In the genomic region with DNA sequence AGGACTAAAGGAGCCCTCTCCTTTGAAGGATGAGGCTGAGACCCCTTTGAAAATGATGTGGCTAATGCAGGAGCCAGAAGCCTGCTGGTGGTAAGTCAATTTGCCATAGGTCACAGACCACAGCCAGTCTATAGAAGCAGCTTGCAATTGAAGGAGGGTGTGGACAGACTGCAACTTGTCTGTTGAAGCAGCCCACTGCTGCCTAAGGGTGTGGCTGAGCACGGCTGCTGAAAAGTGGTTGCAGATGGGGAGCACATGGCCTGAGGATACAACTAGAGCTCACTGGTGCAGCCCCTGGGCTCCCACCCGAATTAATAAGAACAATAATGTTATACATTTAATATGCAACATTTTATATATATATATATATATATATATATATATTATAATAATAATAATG, we compare ENCODE assay signal across 19 cellular contexts. TPM values are rescaled to one million over a fixed set of nuclear protein-coding genes. Genes with fewer than 3 reads are reported as not detected.
DNase-seq lines count a peak whose midpoint lies in the region; ATAC-seq, FAIRE-seq and TF ChIP-seq lines count a peak whose summit lies in the region.
"Had no signal": no experiment of that assay in that cellular context is flagged by ENCODE, and none has a peak within 500 bp of the region (broad histone marks: within the 10 kb centered on the region; RNA-seq: fewer than 3 reads in every experiment).

No MANE protein-coding gene starts in this region.

- no peak overlapping the region for H2BK120ac ChIP-seq in mesenchymal stem cell (ENCODE audit: low read depth, low read length)

- H3K27me3 ChIP-seq in HCT116 (ENCODE audit: insufficient read depth, low read length) (no peaks in the 10 kb centered on the region), mesenchymal stem cell (ENCODE audit: control insufficient read depth in 1 of 2, insufficient read depth in 1 of 2, low read length in 2 of 2) (peaks cover 0 to 12% of the 10 kb centered on the region in 2 experiments), mammary epithelial cell (ENCODE audit: insufficient read depth, low read length) (no peaks in the 10 kb centered on the region)
- H3K27me3 ChIP-seq: BLaER1 treated with 17β-estradiol and CSF1 and Interleukin-3, amounts not matched to agents 10 nM and 100 nM; MG63 had no signal

- DNase-seq in NCI-H2171 treated with DMSO at 0.1 percent for 48 hours (lab: John Stamatoyannopoulos, UW) (peak; percentile 10), NCI-H2171 (lab: John Stamatoyannopoulos, UW) (no peak), HCT116 (ENCODE audit: low read depth, low spot score) (no peak), RPMI7951 (ENCODE audit: low read depth) (peak; percentile 13), mesenchymal stem cell (no peak), kidney (no peak), mammary epithelial cell (no peak)
- DNase-seq: EL, HFFc6, MG63, NCI-H1092 treated with DMSO at 0.1 percent for 48 hours, NCI-H187 treated with DMSO at 0.1 percent for 48 hours, NCI-H2227 treated with DMSO at 0.1 percent for 48 hours, NCI-H526 treated with DMSO at 0.1 percent for 48 hours had no signal

- no peak for TF ChIP-seq POLR2A in HCT116 (IDR thresholded peaks at IDR 0.05; ENCODE audit: borderline replicate concordance, extremely low read depth, insufficient read depth, insufficient read length)

- H3K9ac ChIP-seq in HCT116 (ENCODE audit: low read length) (no peak overlapping the region), mesenchymal stem cell (ENCODE audit: low read length) (no peak overlapping the region), kidney (ENCODE audit: low read length in 2 of 2) (no peak overlapping the region), mammary epithelial cell (ENCODE audit: insufficient read depth, low read length) (no peak overlapping the region)
- H3K9ac ChIP-seq: BLaER1 treated with 17β-estradiol and CSF1 and Interleukin-3, amounts not matched to agents 10 nM and 100 nM had no signal

- H4K91ac ChIP-seq in mesenchymal stem cell (ENCODE audit: low read length): peak overlapping the region; percentile 56

- no peak overlapping the region for H2BK5ac ChIP-seq in mesenchymal stem cell (ENCODE audit: low read depth, low read length, poor library complexity, severe bottlenecking)

- no TSS peak for BruUV-seq in HCT116 (replicated peaks; lab: Mats Ljungman, UMichigan)
- no TSS peak for BruUV-seq in mammary epithelial cell (replicated peaks; lab: Mats Ljungman, UMichigan)

- H3K9me3 ChIP-seq in HCT116 (ENCODE audit: control insufficient read depth in 1 of 2, insufficient read depth in 1 of 2, low read depth in 1 of 2, low read length in 2 of 2) (no peaks in the 10 kb centered on the region), mesenchymal stem cell (ENCODE audit: control insufficient read depth, low read length) (no peaks in the 10 kb centered on the region), kidney (ENCODE audit: control insufficient read depth in 1 of 2, low read length in 2 of 2) (no peaks in the 10 kb centered on the region), mammary epithelial cell (replicated peaks; ENCODE audit: insufficient read depth, low read length) (no peaks in the 10 kb centered on the region)
- H3K9me3 ChIP-seq: BLaER1 treated with 17β-estradiol and CSF1 and Interleukin-3, amounts not matched to agents 10 nM and 100 nM; MG63 had no signal

- H3K4me1 ChIP-seq in HCT116 (ENCODE audit: control insufficient read depth in 1 of 2, insufficient read depth in 2 of 2, low read length in 2 of 2) (no peaks in the 10 kb centered on the region), mesenchymal stem cell (ENCODE audit: control insufficient read depth, insufficient read depth, low read depth, low read length) (no peaks in the 10 kb centered on the region), kidney (ENCODE audit: control insufficient read depth in 1 of 2, insufficient read depth in 1 of 2, low read depth in 1 of 2, low read length in 2 of 2) (no peaks in the 10 kb centered on the region), mammary epithelial cell (ENCODE audit: insufficient read depth, low read length) (no peaks in the 10 kb centered on the region)

- peak overlapping the region in 1 of 2 experiments; percentile 79 for H3K14ac ChIP-seq in mesenchymal stem cell (ENCODE audit: low read length in 2 of 2)

- H2AFZ ChIP-seq in HCT116 (ENCODE audit: low read depth, low read length, poor library complexity, severe bottlenecking) (peak overlapping the region; percentile 16), mesenchymal stem cell (ENCODE audit: low read depth, low read length) (no peak overlapping the region), mammary epithelial cell (ENCODE audit: low read depth, low read length) (no peak overlapping the region)

- POLR2A ChIA-PET in HCT116 (lab: Charles Lee): no interaction called here

- in situ Hi-C loops in mammary epithelial cell (cut with MboI; ENCODE audit: low sequenced_read_pairs in 2 of 2): no loop called here

- no peak for FAIRE-seq in kidney (lab: Jason Lieb, UNC)
- FAIRE-seq: A204.1, H1 had no signal

- TF ChIP-seq RAD21 in HCT116 (IDR thresholded peaks at IDR 0.05; ENCODE audit: low read depth): no peak

- dilution Hi-C loops in mammary epithelial cell (cut with HindIII; ENCODE audit: low sequenced_read_pairs): no loop called here

- H2BK12ac ChIP-seq in mesenchymal stem cell (ENCODE audit: low read length in 2 of 2): no peak overlapping the region

- H3K4me2 ChIP-seq in HCT116 (ENCODE audit: low read length): no peak overlapping the region
- H3K4me2 ChIP-seq in mesenchymal stem cell (ENCODE audit: low read length, poor library complexity, severe bottlenecking): no peak overlapping the region
- H3K4me2 ChIP-seq in mammary epithelial cell (ENCODE audit: insufficient read depth, low read depth, low read length): no peak overlapping the region
- H3K4me2 ChIP-seq: BLaER1 treated with 17β-estradiol and CSF1 and Interleukin-3, amounts not matched to agents 10 nM and 100 nM had no signal

- RAD21 ChIA-PET in HCT116 (lab: Charles Lee; ENCODE audit: low non-redundant PET in 1 of 2, low total read pairs in 2 of 2, uncharacterized antibody in 2 of 2, unreplicated experiment in 2 of 2): no interaction called here

- H3K79me2 ChIP-seq in HCT116 (ENCODE audit: insufficient read depth, low read length) (no peaks in the 10 kb centered on the region), mammary epithelial cell (ENCODE audit: insufficient read depth, low read length) (no peaks in the 10 kb centered on the region)

- WGBS in mesenchymal stem cell: no CpG with 5 or more reads among the region's 2 CpGs
- WGBS in mammary epithelial cell (ENCODE audit: low coverage, missing lambda C conversion rate): 57% methylated on average over 2 of the region's 2 CpGs

- H4K8ac ChIP-seq in mesenchymal stem cell (ENCODE audit: low read length): peak overlapping the region; percentile 41

- no peak overlapping the region for H3K4ac ChIP-seq in mesenchymal stem cell (ENCODE audit: low read depth in 1 of 2, low read length in 2 of 2)

- no peak overlapping the region for H3K27ac ChIP-seq in HCT116 (ENCODE audit: low read depth, low read length)
- no peak overlapping the region for H3K27ac ChIP-seq in mesenchymal stem cell (ENCODE audit: low read length, poor library complexity, severe bottlenecking)
- no peak overlapping the region for H3K27ac ChIP-seq in kidney (ENCODE audit: low read depth in 2 of 2, low read length in 2 of 2)
- no peak overlapping the region for H3K27ac ChIP-seq in mammary epithelial cell (ENCODE audit: insufficient read depth, low read depth, low read length)
- H3K27ac ChIP-seq: BLaER1 treated with 17β-estradiol and CSF1 and Interleukin-3, amounts not matched to agents 10 nM and 100 nM; SK-N-MC had no signal

- no peaks in the 10 kb centered on the region for H3K79me1 ChIP-seq in mesenchymal stem cell (replicated peaks; ENCODE audit: low read length, poor library complexity, severe bottlenecking)

- H3K9me2 ChIP-seq in HCT116 (ENCODE audit: insufficient read depth): no peaks in the 10 kb centered on the region

- no peak overlapping the region for H2AK5ac ChIP-seq in mesenchymal stem cell (ENCODE audit: low read length, severe bottlenecking)

- no peak overlapping the region for H3K18ac ChIP-seq in mesenchymal stem cell (ENCODE audit: low read depth in 1 of 2, low read length in 2 of 2)

- H3K4me3 ChIP-seq in HCT116 (replicated peaks in 1 of 2; ENCODE audit: low read depth in 1 of 2, low read length in 2 of 2) (no peak overlapping the region), mesenchymal stem cell (ENCODE audit: insufficient read depth in 1 of 2, low read depth in 1 of 2, low read length in 2 of 2) (no peak overlapping the region), kidney (ENCODE audit: low read length in 2 of 2) (no peak overlapping the region), mammary epithelial cell (replicated peaks in 1 of 3; ENCODE audit: insufficient read depth in 1 of 3, low read depth in 2 of 3, low read length in 3 of 3) (no peak overlapping the region)
- H3K4me3 ChIP-seq: BLaER1 treated with 17β-estradiol and CSF1 and Interleukin-3, amounts not matched to agents 10 nM and 100 nM; MG63; SK-N-MC had no signal

- CTCF ChIA-PET in HCT116 (lab: Charles Lee): no interaction called here
- CTCF ChIA-PET in mammary epithelial cell (lab: Charles Lee; ENCODE audit: low non-redundant PET): no interaction called here

- intact Hi-C loops in HCT116 (cut with micrococcal nuclease): loop anchor here (5.0 kb wide), 1 partner anchor 499 kb away; no protein-coding TSS in a partner anchor
- intact Hi-C loops in kidney (cut with DNase I): no loop called here
- intact Hi-C loops in mammary epithelial cell (cut with micrococcal nuclease): no loop called here

- ATAC-seq in HCT116: no peak

- H2BK15ac ChIP-seq in mesenchymal stem cell (ENCODE audit: low read depth, poor library complexity, severe bottlenecking): no peak overlapping the region

- H3K36me3 ChIP-seq in HCT116 (ENCODE audit: control insufficient read depth in 1 of 2, insufficient read depth in 2 of 2, low read length in 2 of 2) (no peaks in the 10 kb centered on the region), mesenchymal stem cell (ENCODE audit: control insufficient read depth in 1 of 2, insufficient read depth in 2 of 2, low read depth in 1 of 2, low read length in 2 of 2) (no peaks in the 10 kb centered on the region), kidney (ENCODE audit: control insufficient read depth in 1 of 2, insufficient read depth in 2 of 2, low read length in 2 of 2) (no peaks in the 10 kb centered on the region), mammary epithelial cell (ENCODE audit: insufficient read depth, low read length) (no peaks in the 10 kb centered on the region)
- H3K36me3 ChIP-seq: BLaER1 treated with 17β-estradiol and CSF1 and Interleukin-3, amounts not matched to agents 10 nM and 100 nM; MG63 had no signal

- H4K20me1 ChIP-seq in HCT116 (ENCODE audit: insufficient read depth) (no peaks in the 10 kb centered on the region), mammary epithelial cell (ENCODE audit: insufficient read depth, low read length) (no peaks in the 10 kb centered on the region)
- H4K20me1 ChIP-seq: BLaER1 treated with 17β-estradiol and CSF1 and Interleukin-3, amounts not matched to agents 10 nM and 100 nM had no signal

- H3K23ac ChIP-seq in mesenchymal stem cell (ENCODE audit: low read length in 2 of 2): no peak overlapping the region

- TF ChIP-seq CTCF in HCT116 (IDR thresholded peaks at IDR 0.05 in 2 of 3, conservative IDR thresholded peaks at IDR 0.05 in 1 of 3; ENCODE audit: borderline replicate concordance in 1 of 3, insufficient read depth in 1 of 3, low read depth in 2 of 3, low read length in 2 of 3) (no peak), kidney (IDR thresholded peaks at IDR 0.05; ENCODE audit: borderline replicate concordance, extremely low read depth, insufficient read depth) (no peak), mammary epithelial cell (conservative IDR thresholded peaks at IDR 0.05 in 1 of 2, IDR thresholded peaks at IDR 0.05 in 1 of 2; ENCODE audit: extremely low read depth in 1 of 2, insufficient read depth in 1 of 2, low read depth in 1 of 2, low read length in 2 of 2) (no peak)

RNA-seq across cellular contexts. Expression of gene EXOC1L, which starts 11.4 kb away (rescaled TPM):
- not detected for total RNA-seq in HCT116 (2021; ENCODE audit: unreplicated experiment)
- not detected in 2 replicates for polyA plus RNA-seq in HCT116 (2012)
- not detected in 2 replicates for total RNA-seq in RPMI7951 (2014; rRNA removed; shearing (Covaris generic))
- not detected for polyA plus RNA-seq in mesenchymal stem cell (2013, experiment 1 of 2)
- not detected for polyA plus RNA-seq in mesenchymal stem cell (2013, experiment 2 of 2)
- total RNA-seq in kidney: not detected
- not detected for polyA plus RNA-seq in kidney (ENCODE audit: insufficient read depth, low read depth, low replicate concordance)
- total RNA-seq in mammary epithelial cell: not detected
- not detected for polyA plus RNA-seq in mammary epithelial cell
- polyA minus RNA-seq in mammary epithelial cell: not detected
- total RNA-seq: H1; HFFc6; T-helper 1 cell treated with Interleukin-12 subunit alpha and Interleukin-12 subunit beta and Interleukin-4 antibody, amounts not matched to agents 30 ng/mL and 1 ng/mL, for 36 hours had no signal

RNA-seq across cellular contexts. Expression of gene EXOC1, which starts 45.3 kb away (rescaled TPM):
- total RNA-seq in HCT116 (2021; ENCODE audit: unreplicated experiment) (17.6 TPM), kidney (41.7 TPM), mammary epithelial cell (10 to 100 TPM; 33.2 to 37.3 TPM)
- polyA plus RNA-seq in HCT116 (2012): 7.4 and 8.9 TPM in 2 replicates
- 27.7 and 29.1 TPM in 2 replicates for total RNA-seq in RPMI7951 (2014; rRNA removed; shearing (Covaris generic))
- polyA plus RNA-seq in mesenchymal stem cell (2013, experiment 1 of 2): 26.6 TPM
- 27.0 TPM for polyA plus RNA-seq in mesenchymal stem cell (2013, experiment 2 of 2)
- polyA plus RNA-seq in kidney (ENCODE audit: insufficient read depth, low read depth, low replicate concordance) (17.5 TPM), mammary epithelial cell (13.4 TPM)
- 4.7 TPM for polyA minus RNA-seq in mammary epithelial cell

Comparison
In these comparisons a context has a peak if more than half of its experiments do, and no peak if none do; other contexts are left out.
1. DNase-seq: peak in NCI-H2171 treated with DMSO at 0.1 percent for 48 hours (single experiment) and RPMI7951 (single experiment); none in NCI-H2171 (single experiment), HCT116 (single experiment), mesenchymal stem cell (single experiment), kidney (single experiment) and mammary epithelial cell (single experiment).